In genomic region chr6:52013035-52013434, GRCh38 we compare ENCODE assay signal across 22 cellular contexts.
DNase-seq lines count a peak whose midpoint lies in the region; ATAC-seq, FAIRE-seq and TF ChIP-seq lines count a peak whose summit lies in the region.
"Had no signal": no experiment of that assay in that cellular context is flagged by ENCODE, and none has a peak within 500 bp of the region (broad histone marks: within the 10 kb centered on the region; RNA-seq: fewer than 3 reads in every experiment).

No MANE protein-coding gene starts in this region.

- no peak overlapping the region for H3K27ac ChIP-seq in epithelial cell of prostate
- peak overlapping the region in 1 of 4 donors; percentile 12 for H3K27ac ChIP-seq in pancreas
- H3K27ac ChIP-seq: neural progenitor cell had no signal

- H3K9me3 ChIP-seq in pancreas = no peaks in the 10 kb centered on the region

- no peaks in the 10 kb centered on the region for H3K27me3 ChIP-seq in pancreas
- H3K27me3 ChIP-seq: neural progenitor cell had no signal

- no peak overlapping the region for H3K4me3 ChIP-seq in pancreas
- H3K4me3 ChIP-seq: neural progenitor cell had no signal

- WGBS in pancreas, 2 donors = 60 to 79% methylated on average over 1 of the region's 1 CpG

- H3K36me3 ChIP-seq in pancreas = peaks cover 0 to 9% (median 0%) of the 10 kb centered on the region in 3 donors
- H3K36me3 ChIP-seq: neural progenitor cell had no signal

- in situ Hi-C loops in Caki2 (cut with HindIII; ENCODE audit: low pct_unique_long_range_greater_than_20kb, low sequenced_read_pairs) = no loop called here

- H3K4me1 ChIP-seq in pancreas = no peaks in the 10 kb centered on the region
- H3K4me1 ChIP-seq: neural progenitor cell had no signal

- intact Hi-C loops in pancreas (cut with DNase I) = loop anchor here in 1 of 3 donors (10.0 kb wide), 1 partner anchor 158 kb away; no protein-coding TSS in a partner anchor

- no peak for TF ChIP-seq CTCF in pancreas (IDR thresholded peaks at IDR 0.05)

- DNase-seq in Caki2 (ENCODE audit: low read depth) = peak; percentile 66
- peak; percentile 11 for DNase-seq in NCI-H460 (ENCODE audit: extremely low read depth, low read depth)
- peak; percentile 27 for DNase-seq in epithelial cell of prostate (ENCODE audit: low read depth, low spot score)
- DNase-seq in pancreas = no peak
- DNase-seq in activated T-cell treated with anti-CD3 and anti-CD28 coated beads for 4 hours = no peak
- no peak for DNase-seq in iPS-NIHi11 (ENCODE audit: low spot score)
- DNase-seq in NCI-H1930 (lab: John Stamatoyannopoulos, UW) = no peak
- DNase-seq: activated CD4-positive, alpha-beta T cell treated with anti-CD3 and anti-CD28 coated beads for 36 hours; activated CD8-positive, alpha-beta memory T cell treated with anti-CD3 and anti-CD28 coated beads, Interleukin-2, amount 10 ng/mL, durations not matched to agents 7 days and 5 days; activated naive CD8-positive, alpha-beta T cell treated with anti-CD3 and anti-CD28 coated beads, Interleukin-2, amount 50 U/mL, for 24 hours; CD4-positive, alpha-beta T cell; erythroblast; NCI-H1694; NCI-H2227 treated with DMSO at 0.1 percent for 48 hours; NK-92 treated with Interleukin-12 subunit alpha and Interleukin-12 subunit beta, amount 100 ng/mL, for 24 hours; stimulated activated CD4-positive, alpha-beta T cell treated with anti-CD3 and anti-CD28 coated beads, Interleukin-12 subunit alpha, Interleukin-12 subunit beta, amount 100 ng/mL, for 4 hours; stimulated activated CD8-positive, alpha-beta memory T cell treated with anti-CD3 and anti-CD28 coated beads, Interleukin-4, amount 100 ng/mL, for 48 hours had no signal

- peak; percentile 33 to 49 (median 40) for ATAC-seq in pancreas
- no peak for ATAC-seq in GM18511 (IDR thresholded peaks at IDR 0.05; ENCODE audit: unreplicated experiment)
- ATAC-seq: activated CD4-positive, alpha-beta T cell treated with anti-CD3 and anti-CD28 coated beads for 36 hours; activated CD8-positive, alpha-beta memory T cell treated with anti-CD3 and anti-CD28 coated beads, Interleukin-2, amount 10 ng/mL, durations not matched to agents 7 days and 5 days; activated naive CD8-positive, alpha-beta T cell treated with anti-CD3 and anti-CD28 coated beads, Interleukin-2, amount 50 U/mL, for 24 hours had no signal

- FAIRE-seq in pancreas (lab: Jason Lieb, UNC) = no peak
- FAIRE-seq: GM18507, H1, RCC 7860 had no signal

Comparison
In these comparisons a context has a peak if more than half of its experiments do, and no peak if none do; other contexts are left out.
1. DNase-seq: peak in Caki2 (single experiment), NCI-H460 (single experiment) and epithelial cell of prostate (single experiment); none in pancreas (0 of 6), activated T-cell treated with anti-CD3 and anti-CD28 coated beads for 4 hours (single experiment), iPS-NIHi11 (single experiment) and NCI-H1930 (0 of 2).